Comparison of ENCODE assay signal across 8 cellular contexts in genomic region chr13:94968040-94968756, GRCh38.
DNase-seq lines count a peak whose midpoint lies in the region; ATAC-seq and TF ChIP-seq lines count a peak whose summit lies in the region.

No MANE protein-coding gene starts in this region.

- H3K27ac ChIP-seq in angular gyrus (ENCODE audit: low read depth, low read length) (peak overlapping the region; percentile 78), left lung (no peak overlapping the region)

- TF ChIP-seq CTCF in left lung (IDR thresholded peaks at IDR 0.05) (no peak), type B pancreatic cell (conservative IDR thresholded peaks at IDR 0.05) (no peak)

- ATAC-seq in HG02852 (IDR thresholded peaks at IDR 0.05; ENCODE audit: unreplicated experiment) (peak; percentile 23), left lung (peak; percentile 67), HG03108 (IDR thresholded peaks at IDR 0.05; ENCODE audit: unreplicated experiment) (no peak), HG03565 (IDR thresholded peaks at IDR 0.05; ENCODE audit: unreplicated experiment) (no peak)

- H3K9me3 ChIP-seq in left lung = no peaks in the 10 kb centered on the region

- peaks cover 73% of the 10 kb centered on the region for H3K27me3 Mint-ChIP-seq in type B pancreatic cell

- H3K36me3 ChIP-seq in left lung = no peaks in the 10 kb centered on the region

- no peaks in the 10 kb centered on the region for H3K36me3 Mint-ChIP-seq in type B pancreatic cell

- peaks cover 15% of the 10 kb centered on the region for H3K4me1 Mint-ChIP-seq in type B pancreatic cell (ENCODE audit: unreplicated experiment)

- intact Hi-C loops in left lung (cut with DNase I) = no loop called here

- peaks cover 3 to 12% of the 10 kb centered on the region in 2 donors for H3K4me1 ChIP-seq in left lung

- H3K27ac Mint-ChIP-seq in type B pancreatic cell = no peak overlapping the region

- H3K27me3 ChIP-seq in left lung = peaks cover 67 to 88% of the 10 kb centered on the region in 2 donors

- no peak overlapping the region for H3K4me3 ChIP-seq in left lung

- peaks cover 4% of the 10 kb centered on the region for H3K9me3 Mint-ChIP-seq in type B pancreatic cell

- DNase-seq in EH (ENCODE audit: low read depth) (peak; percentile 21), left lung (peak in 1 of 2 donors; percentile 58), type B pancreatic cell (ENCODE audit: extremely low spot score, unreplicated experiment) (peak; percentile 70), NCI-H774 (lab: John Stamatoyannopoulos, UW) (no peak)

- H3K4me3 Mint-ChIP-seq in type B pancreatic cell = peak overlapping the region; percentile 90

Comparison
In these comparisons a context has a peak if more than half of its experiments do, and no peak if none do; other contexts are left out.
1. ATAC-seq: peak in HG02852 (single experiment) and left lung (single experiment); none in HG03108 (single experiment) and HG03565 (single experiment).